ENCODE assay signal across 22 cellular contexts in the genomic region with DNA sequence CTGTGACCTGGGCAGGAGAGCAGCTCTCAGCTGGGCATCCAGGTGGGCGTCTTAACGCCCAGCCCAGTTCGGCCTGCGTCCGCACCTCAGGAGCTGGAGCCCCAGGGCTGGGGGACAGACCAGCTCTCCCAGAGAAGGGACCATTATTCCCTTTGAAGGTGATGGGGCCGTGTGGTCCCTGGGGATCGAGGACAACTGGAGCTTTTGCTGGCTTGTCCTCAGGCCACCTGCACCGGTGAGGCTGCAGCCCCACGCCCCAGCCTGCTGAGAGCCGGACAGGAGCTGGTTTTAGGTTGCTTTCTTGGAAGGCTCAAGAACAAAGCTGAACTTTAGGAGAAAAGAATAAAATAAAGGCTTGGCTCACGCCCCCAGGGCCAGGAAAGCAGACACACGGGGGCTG. TPM values are rescaled to one million over a fixed set of nuclear protein-coding genes. Genes with fewer than 3 reads are reported as not detected.
DNase-seq lines count a peak whose midpoint lies in the region; ATAC-seq and TF ChIP-seq lines count a peak whose summit lies in the region.
"Had no signal": no experiment of that assay in that cellular context is flagged by ENCODE, and none has a peak within 500 bp of the region (broad histone marks: within the 10 kb centered on the region; RNA-seq: fewer than 3 reads in every experiment).

No MANE protein-coding gene starts in this region.

- H3K23ac ChIP-seq in neuronal stem cell (ENCODE audit: low read depth, low read length, poor library complexity), result no peak overlapping the region

- H3K36me3 ChIP-seq in BLaER1 (no peaks in the 10 kb centered on the region), H7 (replicated peaks; ENCODE audit: control insufficient read depth, insufficient read depth, low read length) (no peaks in the 10 kb centered on the region), neuronal stem cell (replicated peaks in 1 of 2; ENCODE audit: control insufficient read depth in 2 of 2, insufficient read depth in 2 of 2, low read length in 2 of 2) (peaks cover 4 to 5% of the 10 kb centered on the region in 2 donors), stomach (peaks cover 5 to 12% (median 11%) of the 10 kb centered on the region in 4 donors)
- peaks cover 0 to 5% (median 0%) of the 10 kb centered on the region in 3 experiments for H3K36me3 ChIP-seq in naive thymus-derived CD4-positive, alpha-beta T cell (ENCODE audit: control insufficient read depth in 2 of 3, insufficient read depth in 3 of 3, low read length in 3 of 3)
- H3K36me3 ChIP-seq: uterus had no signal

- peak overlapping the region; percentile 63 for H2BK15ac ChIP-seq in neuronal stem cell (ENCODE audit: low read length)

- H3K27me3 ChIP-seq in BLaER1 (peaks cover 52% of the 10 kb centered on the region), H7 (ENCODE audit: control insufficient read depth, insufficient read depth, low read length) (no peaks in the 10 kb centered on the region), neuronal stem cell (ENCODE audit: control insufficient read depth in 3 of 3, insufficient read depth in 3 of 3, low read depth in 1 of 3, low read length in 3 of 3) (no peaks in the 10 kb centered on the region), stomach (no peaks in the 10 kb centered on the region)
- peaks cover 0 to 6% of the 10 kb centered on the region in 2 donors for H3K27me3 ChIP-seq in naive thymus-derived CD4-positive, alpha-beta T cell (ENCODE audit: control insufficient read depth in 2 of 2, insufficient read depth in 2 of 2, low read length in 2 of 2)
- H3K27me3 ChIP-seq: suprapubic skin, uterus had no signal

- no peak overlapping the region for H4K8ac ChIP-seq in neuronal stem cell (ENCODE audit: low read depth, low read length)

- H3K27ac Mint-ChIP-seq in naive thymus-derived CD4-positive, alpha-beta T cell, result no peak overlapping the region
- H3K27ac Mint-ChIP-seq: activated naive CD8-positive, alpha-beta T cell; activated T-helper 1 cell treated with anti-CD3 and anti-CD28 coated beads, Interleukin-12 subunit alpha, Interleukin-12 subunit beta, Interleukin-2, Interleukin-4 antibody, amounts not matched to agents 30 ng/mL and 10 ng/mL and 1 ng/mL, durations not matched to agents 14 hours and 24 hours and 36 hours; CD8-positive, alpha-beta T cell had no signal

- no peak for TF ChIP-seq POLR2A in stomach (IDR thresholded peaks at IDR 0.05)

- no peak overlapping the region for H3K27ac ChIP-seq in BLaER1
- H3K27ac ChIP-seq in caudate nucleus (ENCODE audit: low read depth, low read length), result peak overlapping the region; percentile 93
- no peak overlapping the region for H3K27ac ChIP-seq in neuronal stem cell (replicated peaks; ENCODE audit: low read length)
- H3K27ac ChIP-seq in naive thymus-derived CD4-positive, alpha-beta T cell (ENCODE audit: low read depth, low read length), result no peak overlapping the region
- peak overlapping the region in 1 of 5 donors; percentile 90 for H3K27ac ChIP-seq in stomach
- H3K27ac ChIP-seq: parathyroid adenoma, suprapubic skin had no signal

- H2BK5ac ChIP-seq in neuronal stem cell (ENCODE audit: low read length), result no peak overlapping the region

- H3K4ac ChIP-seq in neuronal stem cell (ENCODE audit: low read length), result no peak overlapping the region

- peak; percentile 50 for DNase-seq in H7
- DNase-seq in caudate nucleus (lab: John Stamatoyannopoulos, UW), result no peak
- no peak for DNase-seq in neuronal stem cell (ENCODE audit: low spot score)
- DNase-seq in left colon, result no peak
- DNase-seq in naive thymus-derived CD4-positive, alpha-beta T cell, result no peak
- DNase-seq in activated CD8-positive, alpha-beta memory T cell treated with anti-CD3 and anti-CD28 coated beads, Interleukin-2, amount 50 U/mL, for 4 hours, result no peak
- DNase-seq in stomach, result no peak
- DNase-seq: activated CD4-positive, alpha-beta T cell treated with anti-CD3 and anti-CD28 coated beads for 1 hour; CD8-positive, alpha-beta T cell; GF-D8; Kasumi-1; NCI-H1694; NCI-H2171 treated with DMSO at 0.1 percent for 48 hours; NCI-H524 treated with DMSO at 0.1 percent for 48 hours; RPMI8226; uterus had no signal

- H4K20me1 ChIP-seq in BLaER1, result peaks cover 26% of the 10 kb centered on the region; the same call in 1 of the 2 replicates

- TF ChIP-seq EP300 in stomach (IDR thresholded peaks at IDR 0.05), result no peak

- H3K14ac ChIP-seq in neuronal stem cell (ENCODE audit: low read length), result peak overlapping the region; percentile 85

- peak overlapping the region; percentile 94 for H2AK5ac ChIP-seq in neuronal stem cell (ENCODE audit: low read depth, low read length)

- CTCF ChIA-PET in naive thymus-derived CD4-positive, alpha-beta T cell (lab: Charles Lee), result no interaction called here

- no peaks in the 10 kb centered on the region for H3K9me3 ChIP-seq in BLaER1
- no peaks in the 10 kb centered on the region for H3K9me3 ChIP-seq in neuronal stem cell (replicated peaks in 1 of 2; ENCODE audit: control insufficient read depth in 2 of 2, insufficient read depth in 1 of 2, low read depth in 1 of 2, low read length in 2 of 2)
- H3K9me3 ChIP-seq in naive thymus-derived CD4-positive, alpha-beta T cell (ENCODE audit: control insufficient read depth in 2 of 3, low read length in 3 of 3), result no peaks in the 10 kb centered on the region
- H3K9me3 ChIP-seq in stomach, result no peaks in the 10 kb centered on the region
- H3K9me3 ChIP-seq: suprapubic skin, uterus had no signal

- peaks cover 9% of the 10 kb centered on the region for H3K79me1 ChIP-seq in neuronal stem cell (ENCODE audit: low read depth, low read length)

- peaks cover 98% of the 10 kb centered on the region for H3K4me1 ChIP-seq in BLaER1
- H3K4me1 ChIP-seq in neuronal stem cell (ENCODE audit: control insufficient read depth in 2 of 2, insufficient read depth in 1 of 2, low read depth in 1 of 2, low read length in 2 of 2), result peaks cover 34 to 40% of the 10 kb centered on the region in 2 donors
- H3K4me1 ChIP-seq in naive thymus-derived CD4-positive, alpha-beta T cell (ENCODE audit: control insufficient read depth in 2 of 2, insufficient read depth in 2 of 2, low read length in 2 of 2), result peaks cover 9% of the 10 kb centered on the region in 2 donors
- peaks cover 66 to 100% (median 88%) of the 10 kb centered on the region in 4 donors for H3K4me1 ChIP-seq in stomach
- H3K4me1 ChIP-seq: parathyroid adenoma had no signal

- H3K9ac ChIP-seq in BLaER1, result no peak overlapping the region
- no peak overlapping the region for H3K9ac ChIP-seq in neuronal stem cell (ENCODE audit: low read depth, low read length, poor library complexity)
- H3K9ac ChIP-seq: parathyroid adenoma had no signal

- peaks cover 3 to 36% (median 15%) of the 10 kb centered on the region in 7 donors for H3K4me1 Mint-ChIP-seq in naive thymus-derived CD4-positive, alpha-beta T cell

- peaks cover 0 to 17% (median 4%) of the 10 kb centered on the region in 5 donors for H3K27me3 Mint-ChIP-seq in naive thymus-derived CD4-positive, alpha-beta T cell

- H2AFZ ChIP-seq in neuronal stem cell (ENCODE audit: low read length), result no peak overlapping the region
- H2AFZ ChIP-seq: parathyroid adenoma had no signal

- H3K9me3 Mint-ChIP-seq in naive thymus-derived CD4-positive, alpha-beta T cell, result no peaks in the 10 kb centered on the region
- H3K9me3 Mint-ChIP-seq: activated T-helper 1 cell treated with anti-CD3 and anti-CD28 coated beads, Interleukin-12 subunit alpha, Interleukin-12 subunit beta, Interleukin-2, Interleukin-4 antibody, amounts not matched to agents 30 ng/mL and 10 ng/mL and 1 ng/mL, durations not matched to agents 14 hours and 24 hours and 36 hours; CD8-positive, alpha-beta T cell had no signal

- H3K4me3 ChIP-seq in BLaER1 (no peak overlapping the region), H7 (ENCODE audit: insufficient read depth, low read depth, low read length) (no peak overlapping the region), neuronal stem cell (ENCODE audit: low read length in 2 of 2) (no peak overlapping the region), stomach (no peak overlapping the region)
- no peak overlapping the region for H3K4me3 ChIP-seq in naive thymus-derived CD4-positive, alpha-beta T cell (ENCODE audit: low read length)
- H3K4me3 ChIP-seq: suprapubic skin, uterus had no signal

- POLR2A ChIA-PET in naive thymus-derived CD4-positive, alpha-beta T cell (lab: Charles Lee), result no interaction called here

- no peak for TF ChIP-seq CTCF in stomach (IDR thresholded peaks at IDR 0.05)

- H3K4me2 ChIP-seq in BLaER1, result peak overlapping the region; percentile 100
- no peak overlapping the region for H3K4me2 ChIP-seq in neuronal stem cell (ENCODE audit: insufficient read depth, low read length, poor library complexity, severe bottlenecking)

- H3K18ac ChIP-seq in neuronal stem cell (ENCODE audit: low read length), result peak overlapping the region; percentile 27

- no CpG with 5 or more reads among the region's 12 CpGs for WGBS in neuronal stem cell (ENCODE audit: extremely low coverage in 2 of 2, insufficient read length in 2 of 2, insufficient replicate concordance in 1 of 2), 2 donors
- 85 to 90% (median 88%) methylated on average over 7 to 12 of the region's 12 CpGs for WGBS in stomach, 5 donors

- ATAC-seq in left colon, result no peak
- ATAC-seq in naive thymus-derived CD4-positive, alpha-beta T cell, result no peak
- ATAC-seq: CD8-positive, alpha-beta T cell; sciatic nerve had no signal

- intact Hi-C loops in left colon (cut with DNase I, micrococcal nuclease), result no loop called here
- intact Hi-C loops in naive thymus-derived CD4-positive, alpha-beta T cell (cut with micrococcal nuclease), result no loop called here
- intact Hi-C loops in stomach (cut with DNase I; ENCODE audit: low total_unique reads), result no loop called here

- H3K36me3 Mint-ChIP-seq in naive thymus-derived CD4-positive, alpha-beta T cell, result peaks cover 0 to 7% (median 0%) of the 10 kb centered on the region in 5 donors
- H3K36me3 Mint-ChIP-seq: CD8-positive, alpha-beta T cell had no signal

- H2BK120ac ChIP-seq in neuronal stem cell (ENCODE audit: low read depth, low read length), result peak overlapping the region; percentile 82

- H3K4me3 Mint-ChIP-seq in naive thymus-derived CD4-positive, alpha-beta T cell, result no peak overlapping the region
- H3K4me3 Mint-ChIP-seq: activated T-helper 1 cell treated with anti-CD3 and anti-CD28 coated beads, Interleukin-12 subunit alpha, Interleukin-12 subunit beta, Interleukin-2, Interleukin-4 antibody, amounts not matched to agents 30 ng/mL and 10 ng/mL and 1 ng/mL, durations not matched to agents 14 hours and 24 hours and 36 hours; CD8-positive, alpha-beta T cell had no signal

- no peak overlapping the region for H4K91ac ChIP-seq in neuronal stem cell (ENCODE audit: low read depth, low read length, poor library complexity)

- H2BK12ac ChIP-seq in neuronal stem cell (ENCODE audit: low read length), result no peak overlapping the region

RNA-seq across cellular contexts. Expression of a gene that starts 40.9 kb away (rescaled TPM):
- total RNA-seq in H7 (2014; rRNA removed; shearing (Covaris generic)), result 16.6 and 19.3 TPM in 2 replicates
- polyA plus RNA-seq in neuronal stem cell (2013, experiment 1 of 2), result 4.9 TPM
- polyA plus RNA-seq in neuronal stem cell (2013, experiment 2 of 2), result 5.0 TPM
- total RNA-seq in left colon, result 10 to 100 TPM; 16.0 to 25.2 TPM
- total RNA-seq in naive thymus-derived CD4-positive, alpha-beta T cell, result 10 to 100 TPM in 1 of 5 experiments, 1 to 10 TPM in 4; 2.7 to 17.7 (median 8.2) TPM
- under 1 TPM; 0.92 to 0.97 TPM for polyA plus RNA-seq in naive thymus-derived CD4-positive, alpha-beta T cell
- 10 to 100 TPM in 4 of 5 donors, 1 to 10 TPM in 1; 9.5 to 69.2 (median 16.1) TPM for total RNA-seq in stomach
- 1 to 10 TPM; 4.1 to 7.0 (median 6.6) TPM for polyA plus RNA-seq in stomach
